Comparison of ENCODE assay signal across 16 cellular contexts in genomic region chr1:236851871-236852270, GRCh38. TPM values are rescaled to one million over a fixed set of nuclear protein-coding genes. Genes with fewer than 3 reads are reported as not detected.
DNase-seq lines count a peak whose midpoint lies in the region; TF ChIP-seq lines count a peak whose summit lies in the region.
"Had no signal": no experiment of that assay in that cellular context is flagged by ENCODE, and none has a peak within 500 bp of the region (broad histone marks: within the 10 kb centered on the region; RNA-seq: fewer than 3 reads in every experiment).

No MANE protein-coding gene starts in this region.

- TF ChIP-seq CTCF in HFFc6 (IDR thresholded peaks at IDR 0.05) (no peak), epithelial cell of esophagus (IDR thresholded peaks at IDR 0.05; ENCODE audit: insufficient read depth, low read depth, low read length, missing control alignments) (no peak), WERI-Rb-1 (IDR thresholded peaks at IDR 0.05; ENCODE audit: low read depth, low read length) (no peak), spleen (IDR thresholded peaks at IDR 0.05 in 8 of 11, conservative IDR thresholded peaks at IDR 0.05 in 3 of 11) (no peak)

- DNase-seq in EL, result peak; percentile 33
- peak; percentile 27 for DNase-seq in HFFc6
- DNase-seq in RKO (ENCODE audit: low spot score), result peak; percentile 26
- peak; percentile 49 for DNase-seq in epithelial cell of esophagus (ENCODE audit: low read depth)
- no peak for DNase-seq in NCI-H2029 (lab: John Stamatoyannopoulos, UW)
- no peak for DNase-seq in WERI-Rb-1
- no peak for DNase-seq in spleen
- DNase-seq in NOMO-1 (lab: John Stamatoyannopoulos, UW; ENCODE audit: unreplicated experiment in 2 of 2), result no peak
- DNase-seq: C1 segment of cervical spinal cord; CD4-positive, alpha-beta memory T cell; DMS79 treated with DMSO at 0.1 percent for 48 hours; H7 had no signal

- H3K27me3 ChIP-seq in WERI-Rb-1 (ENCODE audit: insufficient read depth, low read depth, severe bottlenecking) (no peaks in the 10 kb centered on the region), spleen (replicated peaks in 1 of 7) (no peaks in the 10 kb centered on the region)

- H3K27me3 Mint-ChIP-seq in HFFc6 (ENCODE audit: insufficient read depth), result no peaks in the 10 kb centered on the region; the same call in 1 of the 2 replicates
- H3K27me3 Mint-ChIP-seq: B cell; CD4-positive, alpha-beta memory T cell; IgD-negative memory B cell had no signal

- no peak overlapping the region for H3K4me3 Mint-ChIP-seq in HFFc6
- H3K4me3 Mint-ChIP-seq: B cell; CD4-positive, alpha-beta memory T cell; GM23338; IgD-negative memory B cell had no signal

- H3K27ac ChIP-seq in WERI-Rb-1 (no peak overlapping the region), spleen (no peak overlapping the region)

- H3K9me3 ChIP-seq in WERI-Rb-1 (ENCODE audit: severe bottlenecking) (no peaks in the 10 kb centered on the region), spleen (no peaks in the 10 kb centered on the region)

- H3K4me1 Mint-ChIP-seq in HFFc6 (ENCODE audit: low read depth), result peaks cover 34% of the 10 kb centered on the region
- H3K4me1 Mint-ChIP-seq: B cell, GM23338 had no signal

- TF ChIP-seq POLR2A in spleen (IDR thresholded peaks at IDR 0.05), result no peak

- H3K9me3 Mint-ChIP-seq in HFFc6, result no peaks in the 10 kb centered on the region
- H3K9me3 Mint-ChIP-seq: CD4-positive, alpha-beta memory T cell; GM23338; IgD-negative memory B cell had no signal

- peaks cover 0 to 14% (median 0%) of the 10 kb centered on the region in 6 donors for H3K4me1 ChIP-seq in spleen

- H3K36me3 Mint-ChIP-seq in HFFc6 (ENCODE audit: low read depth), result peaks cover 45% of the 10 kb centered on the region

- intact Hi-C loops in spleen (cut with DNase I; ENCODE audit: low total_unique reads), result no loop called here

- 80 to 98% (median 96%) methylated on average over 3 of the region's 3 CpGs for WGBS in spleen, 5 donors

- H3K36me3 ChIP-seq in WERI-Rb-1, result peaks cover 67% of the 10 kb centered on the region
- H3K36me3 ChIP-seq in spleen, result peaks cover 3 to 98% (median 65%) of the 10 kb centered on the region in 6 donors

- no peak overlapping the region for H3K27ac Mint-ChIP-seq in HFFc6
- H3K27ac Mint-ChIP-seq: B cell; CD4-positive, alpha-beta memory T cell; GM23338; IgD-negative memory B cell had no signal

- H3K4me3 ChIP-seq in epithelial cell of esophagus (ENCODE audit: low read length), result no peak overlapping the region
- no peak overlapping the region for H3K4me3 ChIP-seq in WERI-Rb-1 (ENCODE audit: low read depth, low read length)
- H3K4me3 ChIP-seq in spleen, result no peak overlapping the region
- H3K4me3 ChIP-seq: GM12878, GM23338 had no signal

RNA-seq across cellular contexts. Expression of gene MTR, which starts 56.8 kb away (rescaled TPM):
- 10 to 100 TPM; 34.0 to 39.2 (median 36.0) TPM for total RNA-seq in HFFc6 (2021; fragmentation: NEBNext Ultra II Directional; extraction: Animal tissue kit (Norgen Biotek cat#: 25700))
- 10 to 100 TPM; 39.1 to 65.4 (median 46.5) TPM for total RNA-seq in spleen
- 1 to 10 TPM; 4.4 to 7.0 (median 4.6) TPM for polyA plus RNA-seq in spleen

Comparison
In these comparisons a context has a peak if more than half of its experiments do, and no peak if none do; other contexts are left out.
1. DNase-seq: peak in EL (single experiment), HFFc6 (single experiment), RKO (single experiment) and epithelial cell of esophagus (single experiment); none in NCI-H2029 (single experiment), WERI-Rb-1 (single experiment), spleen (single experiment) and NOMO-1 (0 of 2).